Comparison of ENCODE assay signal across 1 cellular context in genomic region chr7:76294344-76295024, GRCh38.
A peak's percentile ranks its signal among the peaks of the same experiment; 100 is the strongest.
TF ChIP-seq lines count a peak whose summit lies in the region.

No MANE protein-coding gene starts in this region.

TF ChIP-seq in IMR-90, 13 proteins besides CTCF, POLR2A, EP300 and RAD21 (continued from another document):
- TF ChIP-seq RCOR1 (IDR thresholded peaks at IDR 0.05; ENCODE audit: insufficient replicate concordance, low read length) (no peak), RFX5 (IDR thresholded peaks at IDR 0.05; ENCODE audit: low read depth, low read length) (0 out of 2 replicates have a peak, but pooled peaks have one; percentile 2), MXI1 (IDR thresholded peaks at IDR 0.05; ENCODE audit: borderline replicate concordance, low read depth, low read length) (0 out of 2 replicates have a peak, but pooled peaks have one; percentile 36)
TF ChIP-seq in IMR-90: peak in this region for 6.
